Comparison of ENCODE assay signal across 8 cellular contexts in genomic region chr6:33200234-33201146, GRCh38. TPM values are rescaled to one million over a fixed set of nuclear protein-coding genes. Genes with fewer than 3 reads are reported as not detected.
DNase-seq lines count a peak whose midpoint lies in the region; ATAC-seq, FAIRE-seq and TF ChIP-seq lines count a peak whose summit lies in the region.

TSS of gene RXRB (minus strand) at chr6:33200665. CDS start at chr6:33200476, 189 bp downstream.
A gene with protein sequence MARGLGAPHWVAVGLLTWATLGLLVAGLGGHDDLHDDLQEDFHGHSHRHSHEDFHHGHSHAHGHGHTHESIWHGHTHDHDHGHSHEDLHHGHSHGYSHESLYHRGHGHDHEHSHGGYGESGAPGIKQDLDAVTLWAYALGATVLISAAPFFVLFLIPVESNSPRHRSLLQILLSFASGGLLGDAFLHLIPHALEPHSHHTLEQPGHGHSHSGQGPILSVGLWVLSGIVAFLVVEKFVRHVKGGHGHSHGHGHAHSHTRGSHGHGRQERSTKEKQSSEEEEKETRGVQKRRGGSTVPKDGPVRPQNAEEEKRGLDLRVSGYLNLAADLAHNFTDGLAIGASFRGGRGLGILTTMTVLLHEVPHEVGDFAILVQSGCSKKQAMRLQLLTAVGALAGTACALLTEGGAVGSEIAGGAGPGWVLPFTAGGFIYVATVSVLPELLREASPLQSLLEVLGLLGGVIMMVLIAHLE (plus strand): TSS chr6:33200867. CDS start chr6:33201246, 379 bp downstream.

- intact Hi-C loops in activated B cell treated with CpG ODN at 0.5 μM for 24 hours (cut with micrococcal nuclease), result loop anchor here (1.0 to 10.0 kb wide), 13 partner anchors 8 to 1226 kb away; partner anchors contain the start of genes AGPAT1, CUTA, DXO and HLA-DOA

- peaks cover 44% of the 10 kb centered on the region for H3K4me1 ChIP-seq in ACC112 (ENCODE audit: control insufficient read depth, insufficient read depth, low read length, unreplicated experiment)
- H3K4me1 ChIP-seq in small intestine (ENCODE audit: control insufficient read depth in 2 of 2, insufficient read depth in 1 of 2, low read depth in 1 of 2, low read length in 1 of 2), result peaks cover 9 to 12% of the 10 kb centered on the region in 2 donors

- DNase-seq in NCI-H345 treated with DMSO at 0.1 percent for 48 hours (lab: John Stamatoyannopoulos, UW; ENCODE audit: unreplicated experiment) (peak; percentile 96), activated B cell treated with CpG ODN at 0.5 μM for 24 hours (peak; percentile 89), cardiac fibroblast (ENCODE audit: low read depth in 2 of 2) (peak; percentile 100), iPS-NIHi11 (ENCODE audit: low spot score) (peak; percentile 91), small intestine (peak; percentile 99)

- no peaks in the 10 kb centered on the region for H3K9me3 ChIP-seq in small intestine (ENCODE audit: control insufficient read depth, low read depth)

- peak; percentile 64 for ATAC-seq in GM18907 (IDR thresholded peaks at IDR 0.05; ENCODE audit: unreplicated experiment)
- peak; percentile 52 for ATAC-seq in HG03196 (IDR thresholded peaks at IDR 0.05; ENCODE audit: unreplicated experiment)
- ATAC-seq in activated B cell treated with CpG ODN at 0.5 μM for 24 hours (ENCODE audit: low read depth), result peak; percentile 74

- H3K4me3 ChIP-seq in ACC112 (ENCODE audit: low read depth, low read length) (peak within 1 kb of the TSS; percentile 99), cardiac fibroblast (replicated peaks in 1 of 2; ENCODE audit: low read depth in 2 of 2, low read length in 2 of 2) (peak within 1 kb of the TSS; percentile 83 to 94), small intestine (ENCODE audit: low read depth in 1 of 2, low read length in 2 of 2) (peak within 1 kb of the TSS; percentile 79 to 85)

- H3K4me1 Mint-ChIP-seq in activated B cell treated with CpG ODN at 0.5 μM for 24 hours, result peaks cover 75% of the 10 kb centered on the region

- no peaks in the 10 kb centered on the region for H3K9me3 Mint-ChIP-seq in activated B cell treated with CpG ODN at 0.5 μM for 24 hours

- H3K36me3 ChIP-seq in ACC112 (ENCODE audit: insufficient read depth, low read length), result peaks cover 19% of the 10 kb centered on the region; the same call in 1 of the 2 replicates
- H3K36me3 ChIP-seq in small intestine (ENCODE audit: control insufficient read depth in 2 of 2, insufficient read depth in 2 of 2, low read length in 2 of 2), result peaks cover 10 to 20% of the 10 kb centered on the region in 2 donors

- peak within 1 kb of the TSS; percentile 96 for H3K27ac Mint-ChIP-seq in activated B cell treated with CpG ODN at 0.5 μM for 24 hours

- peak within 1 kb of the TSS; percentile 91 for H2AFZ ChIP-seq in ACC112 (ENCODE audit: low read length, unreplicated experiment)

- H3K4me3 Mint-ChIP-seq in activated B cell treated with CpG ODN at 0.5 μM for 24 hours, result peak within 1 kb of the TSS; percentile 99

- FAIRE-seq in small intestine (lab: Jason Lieb, UNC), result no peak

- CTCF ChIA-PET in activated B cell treated with CpG ODN at 0.5 μM for 24 hours (lab: Charles Lee), result no interaction called here

- POLR2A ChIA-PET in activated B cell treated with CpG ODN at 0.5 μM for 24 hours (lab: Charles Lee), result interaction anchor here (0.7 to 3.4 kb wide), 17 partner anchors 8 to 1554 kb away, joined by 3 to 36 read pairs (median 6); partner anchors contain the start of genes CUTA, RGL2, RING1 and RPS18

- H3K27me3 Mint-ChIP-seq in activated B cell treated with CpG ODN at 0.5 μM for 24 hours, result no peaks in the 10 kb centered on the region

- peak within 1 kb of the TSS; percentile 94 for H3K27ac ChIP-seq in ACC112 (ENCODE audit: low read depth, low read length)
- peak within 1 kb of the TSS; percentile 92 to 99 for H3K27ac ChIP-seq in small intestine (ENCODE audit: low read depth in 1 of 2, low read length in 1 of 2)

- peaks cover 47% of the 10 kb centered on the region for H3K79me2 ChIP-seq in ACC112 (ENCODE audit: control insufficient read depth, insufficient read depth, low read length, unreplicated experiment)

- H3K36me3 Mint-ChIP-seq in activated B cell treated with CpG ODN at 0.5 μM for 24 hours (ENCODE audit: low read depth), result peaks cover 63% of the 10 kb centered on the region

- 0% methylated on average over 64 to 68 of the region's 68 CpGs for WGBS in small intestine, 3 donors

- no peaks in the 10 kb centered on the region for H3K27me3 ChIP-seq in ACC112 (ENCODE audit: insufficient read depth, low read length)
- no peaks in the 10 kb centered on the region for H3K27me3 ChIP-seq in small intestine (ENCODE audit: control insufficient read depth in 2 of 2, insufficient read depth in 2 of 2, low read length in 2 of 2)

- TF ChIP-seq CTCF in activated B cell treated with CpG ODN at 0.5 μM for 24 hours (IDR thresholded peaks at IDR 0.05) (no peak), cardiac fibroblast (IDR thresholded peaks at IDR 0.05; ENCODE audit: low read depth, low read length) (no peak)

RNA-seq across cellular contexts. Expression of gene RXRB, which starts in this region (rescaled TPM):
- total RNA-seq in activated B cell treated with CpG ODN at 0.5 μM for 24 hours, result 72.4 and 74.3 TPM in 2 replicates
- polyA plus RNA-seq in small intestine, result 10 to 100 TPM; 26.3 to 32.4 (median 29.2) TPM

RNA-seq across cellular contexts. Expression of the second gene that starts in this region (rescaled TPM):
- 31.7 and 35.2 TPM in 2 replicates for total RNA-seq in activated B cell treated with CpG ODN at 0.5 μM for 24 hours
- 100 to 1,000 TPM in 1 of 3 donors, 10 to 100 TPM in 2; 38.9 to 162 (median 57.3) TPM for polyA plus RNA-seq in small intestine

Comparison
In these comparisons a context has a peak if more than half of its experiments do, and no peak if none do; other contexts are left out.
1. Peak in every context shown above with its lines: DNase-seq, ATAC-seq, H3K4me3 ChIP-seq and H3K27ac ChIP-seq.